Comparison of ENCODE assay signal across 8 cellular contexts in the genomic region with DNA sequence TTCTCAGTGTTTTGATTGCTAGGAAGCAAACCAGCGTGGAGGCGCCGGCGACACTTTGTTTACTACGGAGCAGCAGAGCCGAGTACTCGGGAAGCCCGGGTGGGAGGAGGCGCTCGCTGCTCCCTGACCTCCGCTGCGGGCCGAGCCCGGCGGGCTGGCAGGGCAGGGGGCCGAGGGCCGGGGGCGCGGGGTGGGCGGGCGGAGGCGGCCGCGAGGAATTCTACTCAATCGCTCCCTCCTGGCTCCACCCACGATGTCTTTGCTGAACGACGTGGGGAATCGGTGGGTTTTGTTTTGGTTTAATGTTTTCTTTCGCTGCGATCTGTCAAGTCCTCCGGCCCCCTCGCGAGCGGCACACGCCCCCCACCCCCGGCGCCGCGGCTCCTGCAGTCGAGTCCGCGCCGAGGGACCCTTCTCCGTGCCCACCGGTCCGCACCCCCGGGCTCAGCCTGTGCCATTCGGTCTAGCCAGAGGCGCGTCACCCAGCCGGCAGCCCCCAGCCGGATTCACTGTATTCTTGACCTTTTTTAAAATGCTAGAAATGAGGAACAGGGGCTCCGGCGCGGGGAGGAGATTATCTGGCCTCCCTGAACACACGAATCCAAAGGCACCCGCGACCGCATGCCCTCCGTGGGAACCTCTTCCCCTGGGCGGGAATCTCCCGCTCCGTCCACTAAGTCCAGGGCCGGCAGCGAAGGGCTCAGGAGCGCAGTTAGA. TPM values are rescaled to one million over a fixed set of nuclear protein-coding genes. Genes with fewer than 3 reads are reported as not detected.
DNase-seq lines count a peak whose midpoint lies in the region; ATAC-seq and TF ChIP-seq lines count a peak whose summit lies in the region.

No MANE protein-coding gene starts in this region.

- no peak for TF ChIP-seq POLR2A in transverse colon (IDR thresholded peaks at IDR 0.05)

- POLR2A ChIA-PET in A673 (lab: Charles Lee; ENCODE audit: low non-redundant PET), result no interaction called here

- no peaks in the 10 kb centered on the region for H3K9me3 Mint-ChIP-seq in endothelial cell (ENCODE audit: unreplicated experiment)

- no peaks in the 10 kb centered on the region for H3K27me3 ChIP-seq in A673 (replicated peaks; ENCODE audit: insufficient read depth, low read depth, low read length, poor library complexity)
- no peaks in the 10 kb centered on the region for H3K27me3 ChIP-seq in HUES48 (ENCODE audit: control insufficient read depth, insufficient read depth, low read length)
- no peaks in the 10 kb centered on the region for H3K27me3 ChIP-seq in transverse colon

- peaks cover 24% of the 10 kb centered on the region for H3K4me1 ChIP-seq in A673 (ENCODE audit: insufficient read depth, low read length, poor library complexity, severe bottlenecking)
- peaks cover 44% of the 10 kb centered on the region for H3K4me1 ChIP-seq in HUES48 (ENCODE audit: control insufficient read depth, insufficient read depth, low read length)
- H3K4me1 ChIP-seq in mucosa of descending colon (ENCODE audit: low read depth), result peaks cover 21% of the 10 kb centered on the region
- peaks cover 12 to 31% (median 24%) of the 10 kb centered on the region in 4 donors for H3K4me1 ChIP-seq in transverse colon

- 0% methylated on average over 5 to 56 of the region's 67 CpGs for WGBS in transverse colon (ENCODE audit: low coverage in 1 of 2), 2 donors

- peak overlapping the region; percentile 96 for H3K4me3 Mint-ChIP-seq in endothelial cell (ENCODE audit: unreplicated experiment)

- DNase-seq in A673 (ENCODE audit: low spot score) (no peak), GM13977 (ENCODE audit: low spot score) (peak; percentile 42), endothelial cell (ENCODE audit: low spot score) (peak; percentile 76), mucosa of descending colon (peak; percentile 58 to 78 (median 72)), transverse colon (peak; percentile 46), GF-D8 (lab: John Stamatoyannopoulos, UW) (no peak)

- no TSS peak for BruUV-seq in A673 (replicated peaks; lab: Mats Ljungman, UMichigan)

- peaks cover 8% of the 10 kb centered on the region for H3K36me3 Mint-ChIP-seq in endothelial cell (ENCODE audit: low read depth, unreplicated experiment)

- in situ Hi-C loops in GM13977 (cut with MboI; ENCODE audit: low pct_unique_long_range_greater_than_20kb, low sequenced_read_pairs, unreplicated experiment), result no loop called here
- in situ Hi-C loops in transverse colon (cut with MboI; ENCODE audit: low pct_ligation_motif_present in 1 of 4, low pct_unique_long_range_greater_than_20kb in 1 of 4, low sequenced_read_pairs in 3 of 4), result loop anchor here in 1 of 4 donors (25.0 kb wide), 1 partner anchor 255 kb away; no protein-coding TSS in a partner anchor

- CTCF ChIA-PET in A673 (lab: Charles Lee), result no interaction called here

- intact Hi-C loops in A673 (cut with micrococcal nuclease; ENCODE audit: unreplicated experiment) (loop anchor here (5.0 kb wide), 1 partner anchor 605 kb away; no protein-coding TSS in a partner anchor), mucosa of descending colon (cut with DNase I, micrococcal nuclease) (no loop called here), transverse colon (cut with DNase I; ENCODE audit: low total_unique reads) (loop anchor here (10.0 kb wide), 1 partner anchor 262 kb away; no protein-coding TSS in a partner anchor)

- TF ChIP-seq EP300 in transverse colon (IDR thresholded peaks at IDR 0.05; ENCODE audit: low read depth), result no peak

- TF ChIP-seq CTCF in A673 (conservative IDR thresholded peaks at IDR 0.05; ENCODE audit: low read depth, low read length), result no peak
- no peak for TF ChIP-seq CTCF in GM13977 (IDR thresholded peaks at IDR 0.05; ENCODE audit: extremely low read depth, insufficient read depth, missing control alignments)
- TF ChIP-seq CTCF in WI38 (IDR thresholded peaks at IDR 0.05; ENCODE audit: low read depth, low read length), result no peak
- TF ChIP-seq CTCF in endothelial cell (IDR thresholded peaks at IDR 0.05; ENCODE audit: unreplicated experiment), result no peak
- no peak for TF ChIP-seq CTCF in mucosa of descending colon (IDR thresholded peaks at IDR 0.05)
- no peak for TF ChIP-seq CTCF in transverse colon (IDR thresholded peaks at IDR 0.05)

- H3K36me3 ChIP-seq in A673 (ENCODE audit: insufficient read depth, low read length, poor library complexity, severe bottlenecking) (no peaks in the 10 kb centered on the region), HUES48 (ENCODE audit: control insufficient read depth, insufficient read depth, low read length) (no peaks in the 10 kb centered on the region), mucosa of descending colon (ENCODE audit: low read depth) (no peaks in the 10 kb centered on the region), transverse colon (no peaks in the 10 kb centered on the region)

- H3K4me1 Mint-ChIP-seq in endothelial cell (ENCODE audit: unreplicated experiment), result peaks cover 35% of the 10 kb centered on the region

- H3K9me3 ChIP-seq in A673 (ENCODE audit: low read depth, low read length, poor library complexity, severe bottlenecking) (no peaks in the 10 kb centered on the region), HUES48 (ENCODE audit: control insufficient read depth, insufficient read depth, low read length) (no peaks in the 10 kb centered on the region), mucosa of descending colon (no peaks in the 10 kb centered on the region), transverse colon (no peaks in the 10 kb centered on the region)

- H3K27ac ChIP-seq in A673 (ENCODE audit: low read depth, low read length, poor library complexity, severe bottlenecking) (no peak overlapping the region), HUES48 (ENCODE audit: low read depth, low read length) (peak overlapping the region; percentile 47), transverse colon (peak overlapping the region; percentile 99 to 100 (median 100))

- H3K27ac Mint-ChIP-seq in endothelial cell (ENCODE audit: unreplicated experiment), result peak overlapping the region; percentile 93

- H3K9ac ChIP-seq in HUES48 (ENCODE audit: low read depth, low read length), result no peak overlapping the region; the same call in 1 of the 2 replicates

- peak overlapping the region; percentile 74 for H3K4me3 ChIP-seq in A673 (ENCODE audit: low read depth, low read length, poor library complexity, severe bottlenecking)
- peak overlapping the region; percentile 98 for H3K4me3 ChIP-seq in HUES48 (ENCODE audit: low read depth, low read length)
- peak overlapping the region; percentile 63 for H3K4me3 ChIP-seq in WI38 (ENCODE audit: low read depth, low read length)
- peak overlapping the region; percentile 73 for H3K4me3 ChIP-seq in mucosa of descending colon
- peak overlapping the region; percentile 86 to 98 (median 90) for H3K4me3 ChIP-seq in transverse colon

- ATAC-seq in mucosa of descending colon, result peak; percentile 32

- H3K27me3 Mint-ChIP-seq in endothelial cell (ENCODE audit: unreplicated experiment), result peaks cover 13% of the 10 kb centered on the region

RNA-seq across cellular contexts. Expression of gene FOXO1, which starts 0.6 kb away (rescaled TPM):
- total RNA-seq in A673 (2021) (2.9 and 3.0 TPM in 2 replicates), endothelial cell (ENCODE audit: unreplicated experiment) (65.8 TPM), mucosa of descending colon (10 to 100 TPM; 28.7 to 34.1 (median 30.5) TPM), transverse colon (10 to 100 TPM; 19.1 to 48.9 (median 38.3) TPM)

Comparison
In these comparisons a context has a peak if more than half of its experiments do, and no peak if none do; other contexts are left out.
1. DNase-seq: peak in GM13977 (single experiment), endothelial cell (single experiment), mucosa of descending colon (3 of 3) and transverse colon (single experiment); none in A673 (single experiment) and GF-D8 (single experiment).
2. intact Hi-C loops: an anchor here in A673 (5.0 kb wide) and transverse colon (10.0 kb wide); none called in mucosa of descending colon.
3. Peak in every context shown above with its lines, with median percentiles within 50 percentile points of each other: H3K4me3 ChIP-seq.